Comparison of ENCODE assay signal across 32 cellular contexts in genomic region chr15:91132079-91132478, GRCh38.
"Had no signal": no experiment of that assay in that cellular context is flagged by ENCODE, and none has a peak within 500 bp of the region (broad histone marks: within the 10 kb centered on the region; RNA-seq: fewer than 3 reads in every experiment).

No MANE protein-coding gene starts in this region.

- DNase-seq: activated CD4-positive, alpha-beta T cell treated with anti-CD3 and anti-CD28 coated beads for 48 hours; activated CD4-positive, alpha-beta T cell treated with anti-CD3 and anti-CD28 coated beads, Interleukin-2, amount 50 U/mL, for 48 hours; activated CD8-positive, alpha-beta memory T cell treated with anti-CD3 and anti-CD28 coated beads for 24 hours; activated effector memory CD4-positive, alpha-beta T cell treated with anti-CD3 and anti-CD28 coated beads, Interleukin-2, amount 50 U/mL, for 16 hours; activated naive CD4-positive, alpha-beta T cell treated with anti-CD3 and anti-CD28 coated beads for 36 hours; activated naive CD8-positive, alpha-beta T cell treated with anti-CD3 and anti-CD28 coated beads for 36 hours; cortex of kidney; effector memory CD8-positive, alpha-beta T cell; immature natural killer cell; kidney; left colon; midbrain; naive thymus-derived CD4-positive, alpha-beta T cell; nucleus accumbens; pancreas; retina; sigmoid colon; small intestine; stimulated activated CD4-positive, alpha-beta T cell treated with anti-CD3 and anti-CD28 coated beads, Interleukin-4, amount 100 ng/mL, for 24 hours; trophoblast cell; WERI-Rb-1 had no signal

- H3K36me3 ChIP-seq: ascending aorta, cardiac muscle cell, gastroesophageal sphincter, pancreas, prostate gland, sigmoid colon, thoracic aorta, WERI-Rb-1 had no signal

- H2AFZ ChIP-seq: hepatocyte had no signal

- ATAC-seq: activated CD4-positive, CD25-positive, alpha-beta regulatory T cell treated with anti-CD3 and anti-CD28 coated beads, Interleukin-2, amount 50 U/mL, for 24 hours; effector memory CD8-positive, alpha-beta T cell; gastroesophageal sphincter; left colon; naive thymus-derived CD4-positive, alpha-beta T cell; pancreas; stimulated activated effector memory CD8-positive, alpha-beta T cell treated with anti-CD3 and anti-CD28 coated beads, Interleukin-12 subunit alpha, Interleukin-12 subunit beta, amount 100 ng/mL, for 72 hours had no signal

- H3K4me2 ChIP-seq: hepatocyte had no signal

- H3K9me3 ChIP-seq: ascending aorta, gastroesophageal sphincter, pancreas, prostate gland, sigmoid colon, thoracic aorta had no signal

- H3K27ac ChIP-seq: ascending aorta, cardiac muscle cell, gastroesophageal sphincter, hepatocyte, pancreas, prostate gland, sigmoid colon, thoracic aorta, WERI-Rb-1 had no signal

- H3K4me1 ChIP-seq: ascending aorta, gastroesophageal sphincter, pancreas, prostate gland, sigmoid colon had no signal

- H3K79me2 ChIP-seq: hepatocyte had no signal

- H3K4me3 ChIP-seq: ascending aorta, cardiac muscle cell, gastroesophageal sphincter, hepatocyte, pancreas, prostate gland, sigmoid colon, thoracic aorta had no signal

- FAIRE-seq: endothelial cell of umbilical vein, kidney, pancreas, small intestine, TTC549, urothelium cell line had no signal

- H3K27me3 ChIP-seq: ascending aorta, cardiac muscle cell, pancreas, sigmoid colon had no signal
